Comparison of ENCODE assay signal across 8 cellular contexts in the genomic region with DNA sequence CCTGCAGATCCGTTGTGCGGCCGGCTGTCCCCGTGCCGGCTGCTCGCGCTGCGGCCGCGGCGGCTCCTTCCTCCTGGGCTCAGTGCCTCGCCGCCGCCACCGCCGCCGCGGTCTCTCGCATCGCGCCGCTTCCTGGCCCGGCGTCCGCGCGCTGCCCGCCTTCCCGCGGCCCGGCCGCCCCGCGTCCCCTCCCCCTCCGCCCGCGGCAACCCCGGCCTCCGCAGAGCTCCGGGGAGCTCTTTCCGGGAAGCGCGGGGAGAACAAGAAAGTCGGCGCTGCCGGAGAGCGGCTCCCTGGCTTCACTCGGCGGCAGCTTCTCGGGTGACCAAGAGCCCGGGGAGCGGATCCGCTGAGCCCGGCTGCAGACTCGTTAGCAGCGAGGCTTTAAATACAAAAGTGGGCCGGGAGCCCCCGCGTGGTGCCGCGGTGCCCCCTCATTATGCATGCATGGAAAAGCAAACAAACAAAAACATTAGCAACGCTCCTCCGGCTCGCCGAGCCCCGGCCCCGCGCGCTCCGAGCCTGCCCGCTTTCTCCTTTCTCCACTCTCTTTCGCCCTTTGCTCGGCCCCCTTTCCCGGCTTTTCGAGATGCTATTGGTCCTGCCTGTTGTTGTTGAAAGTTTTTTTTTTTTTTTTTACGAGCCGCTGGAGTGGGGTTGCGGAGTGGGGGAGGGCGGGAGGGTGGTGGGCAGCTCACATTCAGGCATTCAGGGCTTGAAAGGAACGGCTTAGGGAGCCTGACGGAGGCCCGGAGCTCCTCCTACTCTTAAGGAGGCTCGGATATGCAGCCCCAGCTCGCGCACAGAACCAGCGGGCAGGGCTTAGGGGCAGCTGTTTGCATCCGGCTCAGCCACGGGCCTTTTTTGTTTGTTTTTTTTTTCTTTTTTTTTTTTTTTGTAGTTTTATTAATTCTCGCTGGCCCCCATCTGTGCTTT. TPM values are rescaled to one million over a fixed set of nuclear protein-coding genes. Genes with fewer than 3 reads are reported as not detected.
DNase-seq lines count a peak whose midpoint lies in the region; ATAC-seq and TF ChIP-seq lines count a peak whose summit lies in the region.

TSS of gene GAS1 (minus strand) at position 361 of the 936 bp plus-strand sequence. CDS start 727 bp downstream, outside the sequence.

- peak within 1 kb of the TSS; percentile 93 for H3K4me2 ChIP-seq in BLaER1
- H3K4me2 ChIP-seq in neural cell (ENCODE audit: low read length): peak within 1 kb of the TSS; percentile 92

- H3F3A ChIP-seq in neural cell (ENCODE audit: insufficient read depth, low read length, poor library complexity, severe bottlenecking): no peaks in the 10 kb centered on the region

- peak within 1 kb of the TSS; percentile 60 for H2AFZ ChIP-seq in neural cell (ENCODE audit: low read depth, low read length)

- H3K4me1 ChIP-seq in BLaER1: peaks cover 34% of the 10 kb centered on the region
- H3K4me1 ChIP-seq in RWPE2 (ENCODE audit: insufficient read depth, poor library complexity, severe bottlenecking): no peaks in the 10 kb centered on the region

- H4K20me1 ChIP-seq in BLaER1 (peaks cover 15% of the 10 kb centered on the region; the same call in 1 of the 2 replicates), neural cell (ENCODE audit: insufficient read depth) (no peaks in the 10 kb centered on the region)

- H3K9me3 Mint-ChIP-seq in stimulated activated naive CD8-positive, alpha-beta T cell treated with anti-CD3 and anti-CD28 coated beads, Interleukin-15, Interleukin-2, amounts not matched to agents 100 ng/mL and 50 ng/mL, for 24 hours: no peaks in the 10 kb centered on the region

- TF ChIP-seq RAD21 in neural cell (conservative IDR thresholded peaks at IDR 0.05): no peak

- no peaks in the 10 kb centered on the region for H3K36me3 Mint-ChIP-seq in stimulated activated naive CD8-positive, alpha-beta T cell treated with anti-CD3 and anti-CD28 coated beads, Interleukin-15, Interleukin-2, amounts not matched to agents 100 ng/mL and 50 ng/mL, for 24 hours (ENCODE audit: low read depth)

- no peak for TF ChIP-seq CTCF in RWPE2 (IDR thresholded peaks at IDR 0.05; ENCODE audit: poor library complexity, severe bottlenecking)
- TF ChIP-seq CTCF in foreskin fibroblast (IDR thresholded peaks at IDR 0.05; ENCODE audit: low read depth, low read length): no peak
- TF ChIP-seq CTCF in neural cell (IDR thresholded peaks at IDR 0.05; ENCODE audit: poor library complexity, severe bottlenecking): no peak

- H3K27me3 ChIP-seq in BLaER1 (peaks cover 17% of the 10 kb centered on the region; the same call in 1 of the 2 replicates), RWPE2 (ENCODE audit: insufficient read depth, poor library complexity, severe bottlenecking) (no peaks in the 10 kb centered on the region), neural cell (ENCODE audit: insufficient read depth, low read depth, low read length) (no peaks in the 10 kb centered on the region)

- H3K27ac Mint-ChIP-seq in stimulated activated naive CD8-positive, alpha-beta T cell treated with anti-CD3 and anti-CD28 coated beads, Interleukin-15, Interleukin-2, amounts not matched to agents 100 ng/mL and 50 ng/mL, for 24 hours: no peak within 1 kb of the TSS

- peak within 1 kb of the TSS; percentile 90 for H3K4me3 ChIP-seq in BLaER1
- H3K4me3 ChIP-seq in RWPE2 (ENCODE audit: severe bottlenecking): peak within 1 kb of the TSS; percentile 70
- H3K4me3 ChIP-seq in foreskin fibroblast (ENCODE audit: low read depth in 1 of 2, low read length in 2 of 2): peak within 1 kb of the TSS; percentile 65 to 98
- peak within 1 kb of the TSS; percentile 92 for H3K4me3 ChIP-seq in neural cell (ENCODE audit: low read length)

- H3K9me2 ChIP-seq in neural cell (ENCODE audit: insufficient read depth, low read length): no peaks in the 10 kb centered on the region

- H3K27me3 Mint-ChIP-seq in stimulated activated naive CD8-positive, alpha-beta T cell treated with anti-CD3 and anti-CD28 coated beads, Interleukin-15, Interleukin-2, amounts not matched to agents 100 ng/mL and 50 ng/mL, for 24 hours: peaks cover 38% of the 10 kb centered on the region

- H3K9me3 ChIP-seq in BLaER1 (peaks cover 22% of the 10 kb centered on the region), RWPE2 (ENCODE audit: severe bottlenecking) (no peaks in the 10 kb centered on the region), neural cell (ENCODE audit: low read length) (no peaks in the 10 kb centered on the region)

- no peak for TF ChIP-seq EP300 in neural cell (conservative IDR thresholded peaks at IDR 0.05; ENCODE audit: poor library complexity, severe bottlenecking)

- peak within 1 kb of the TSS; percentile 80 for H3K4me3 Mint-ChIP-seq in stimulated activated naive CD8-positive, alpha-beta T cell treated with anti-CD3 and anti-CD28 coated beads, Interleukin-15, Interleukin-2, amounts not matched to agents 100 ng/mL and 50 ng/mL, for 24 hours

- DNase-seq in HS-27A (ENCODE audit: low read depth) (peak; percentile 82), RWPE2 (ENCODE audit: low spot score) (peak; percentile 84), foreskin fibroblast (peak; percentile 95 to 97)
- peak in 3 of 4 experiments; percentile 19 to 53 (median 37) for DNase-seq in activated naive CD4-positive, alpha-beta T cell (lab: John Stamatoyannopoulos, UW)

- H3K79me2 ChIP-seq in neural cell (replicated peaks; ENCODE audit: insufficient read depth, low read length): peaks cover 18% of the 10 kb centered on the region

- peaks cover 20% of the 10 kb centered on the region for H3K4me1 Mint-ChIP-seq in stimulated activated naive CD8-positive, alpha-beta T cell treated with anti-CD3 and anti-CD28 coated beads, Interleukin-15, Interleukin-2, amounts not matched to agents 100 ng/mL and 50 ng/mL, for 24 hours (ENCODE audit: low read depth)

- H3K36me3 ChIP-seq in BLaER1: no peaks in the 10 kb centered on the region
- no peaks in the 10 kb centered on the region for H3K36me3 ChIP-seq in RWPE2 (ENCODE audit: low read depth)
- H3K36me3 ChIP-seq in neural cell (ENCODE audit: insufficient read depth, low read length): no peaks in the 10 kb centered on the region

- H3K9ac ChIP-seq in BLaER1: peak within 1 kb of the TSS; percentile 85
- peak within 1 kb of the TSS; percentile 79 for H3K9ac ChIP-seq in neural cell (ENCODE audit: low read length)

- peak within 1 kb of the TSS; percentile 81 for H3K27ac ChIP-seq in BLaER1
- peak within 1 kb of the TSS; percentile 72 for H3K27ac ChIP-seq in RWPE2 (ENCODE audit: poor library complexity, severe bottlenecking)
- peak within 1 kb of the TSS; percentile 71 for H3K27ac ChIP-seq in neural cell (ENCODE audit: low read length)

- ATAC-seq in GM19397 (IDR thresholded peaks at IDR 0.05; ENCODE audit: unreplicated experiment) (peak; percentile 47), RWPE2 (ENCODE audit: low read depth) (peak; percentile 81)

TF ChIP-seq in neural cell, 6 proteins besides CTCF, POLR2A, EP300 and RAD21:
- TF ChIP-seq SMC3 (conservative IDR thresholded peaks at IDR 0.05; ENCODE audit: poor library complexity) (no peak), TAF1 (IDR thresholded peaks at IDR 0.05; ENCODE audit: low read depth) (no peak), POLR2AphosphoS5 (IDR thresholded peaks at IDR 0.05) (peak; percentile 35)
- TF ChIP-seq, protein P1, sequence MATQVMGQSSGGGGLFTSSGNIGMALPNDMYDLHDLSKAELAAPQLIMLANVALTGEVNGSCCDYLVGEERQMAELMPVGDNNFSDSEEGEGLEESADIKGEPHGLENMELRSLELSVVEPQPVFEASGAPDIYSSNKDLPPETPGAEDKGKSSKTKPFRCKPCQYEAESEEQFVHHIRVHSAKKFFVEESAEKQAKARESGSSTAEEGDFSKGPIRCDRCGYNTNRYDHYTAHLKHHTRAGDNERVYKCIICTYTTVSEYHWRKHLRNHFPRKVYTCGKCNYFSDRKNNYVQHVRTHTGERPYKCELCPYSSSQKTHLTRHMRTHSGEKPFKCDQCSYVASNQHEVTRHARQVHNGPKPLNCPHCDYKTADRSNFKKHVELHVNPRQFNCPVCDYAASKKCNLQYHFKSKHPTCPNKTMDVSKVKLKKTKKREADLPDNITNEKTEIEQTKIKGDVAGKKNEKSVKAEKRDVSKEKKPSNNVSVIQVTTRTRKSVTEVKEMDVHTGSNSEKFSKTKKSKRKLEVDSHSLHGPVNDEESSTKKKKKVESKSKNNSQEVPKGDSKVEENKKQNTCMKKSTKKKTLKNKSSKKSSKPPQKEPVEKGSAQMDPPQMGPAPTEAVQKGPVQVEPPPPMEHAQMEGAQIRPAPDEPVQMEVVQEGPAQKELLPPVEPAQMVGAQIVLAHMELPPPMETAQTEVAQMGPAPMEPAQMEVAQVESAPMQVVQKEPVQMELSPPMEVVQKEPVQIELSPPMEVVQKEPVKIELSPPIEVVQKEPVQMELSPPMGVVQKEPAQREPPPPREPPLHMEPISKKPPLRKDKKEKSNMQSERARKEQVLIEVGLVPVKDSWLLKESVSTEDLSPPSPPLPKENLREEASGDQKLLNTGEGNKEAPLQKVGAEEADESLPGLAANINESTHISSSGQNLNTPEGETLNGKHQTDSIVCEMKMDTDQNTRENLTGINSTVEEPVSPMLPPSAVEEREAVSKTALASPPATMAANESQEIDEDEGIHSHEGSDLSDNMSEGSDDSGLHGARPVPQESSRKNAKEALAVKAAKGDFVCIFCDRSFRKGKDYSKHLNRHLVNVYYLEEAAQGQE (IDR thresholded peaks at IDR 0.05; ENCODE audit: borderline replicate concordance): no peak
TF ChIP-seq in neural cell: peak in this region for 1.

RNA-seq across cellular contexts. Expression of gene GAS1, which starts in this region (rescaled TPM):
- polyA plus RNA-seq in neural cell: 1.4 and 1.6 TPM in 2 replicates
- polyA minus RNA-seq in neural cell: 7.8 and 8.0 TPM in 2 replicates

Comparison
In these comparisons a context has a peak if more than half of its experiments do, and no peak if none do; other contexts are left out.
1. Peak in every context shown above with its lines: DNase-seq, ATAC-seq, H3K4me3 ChIP-seq and H3K27ac ChIP-seq.
2. DNase-seq: peak in every context shown above with its lines; median percentile 96 in foreskin fibroblast; 84 in RWPE2; 82 in HS-27A; 37 in activated naive CD4-positive, alpha-beta T cell.